19 cellular contexts compared by ENCODE assay signal in genomic region chr4:74166823-74167222, GRCh38. TPM values are rescaled to one million over a fixed set of nuclear protein-coding genes. Genes with fewer than 3 reads are reported as not detected.
A peak's percentile ranks its signal among the peaks of the same experiment; 100 is the strongest.
DNase-seq lines count a peak whose midpoint lies in the region; ATAC-seq and TF ChIP-seq lines count a peak whose summit lies in the region.
"Had no signal": no experiment of that assay in that cellular context is flagged by ENCODE, and none has a peak within 500 bp of the region (broad histone marks: within the 10 kb centered on the region; RNA-seq: fewer than 3 reads in every experiment).

No MANE protein-coding gene starts in this region.

- no peak overlapping the region for H2BK12ac ChIP-seq in mesenchymal stem cell (ENCODE audit: low read length in 2 of 2)

- no peaks in the 10 kb centered on the region for H3K27me3 ChIP-seq in mesenchymal stem cell (ENCODE audit: control insufficient read depth in 1 of 2, insufficient read depth in 1 of 2, low read length in 2 of 2)

- no peaks in the 10 kb centered on the region for H3K9me3 ChIP-seq in mesenchymal stem cell (ENCODE audit: control insufficient read depth, low read length)
- H3K9me3 ChIP-seq: Caco-2, HAP-1 had no signal

- H3K27ac ChIP-seq in mesenchymal stem cell (ENCODE audit: low read length, poor library complexity, severe bottlenecking): no peak overlapping the region
- H3K27ac ChIP-seq: 22Rv1, C4-2B had no signal

- CTCF ChIA-PET in Calu3 (lab: Charles Lee): no interaction called here

- peaks cover 17% of the 10 kb centered on the region for H3K79me1 ChIP-seq in mesenchymal stem cell (replicated peaks; ENCODE audit: low read length, poor library complexity, severe bottlenecking)

- H4K91ac ChIP-seq in mesenchymal stem cell (ENCODE audit: low read length): peak overlapping the region; percentile 44

- H2AFZ ChIP-seq in mesenchymal stem cell (ENCODE audit: low read depth, low read length): no peak overlapping the region

- no peak for ATAC-seq in GM21423 (IDR thresholded peaks at IDR 0.05; ENCODE audit: unreplicated experiment)

- no peak overlapping the region for H4K8ac ChIP-seq in mesenchymal stem cell (ENCODE audit: low read length)

- H3K9me3 Mint-ChIP-seq in Calu3 (ENCODE audit: low read depth, unreplicated experiment): no peaks in the 10 kb centered on the region

- DNase-seq in NCI-H82 (lab: John Stamatoyannopoulos, UW): peak; percentile 34
- no peak for DNase-seq in NCI-H82 treated with DMSO at 0.1 percent for 48 hours (lab: John Stamatoyannopoulos, UW; ENCODE audit: unreplicated experiment)
- DNase-seq in Calu3: no peak
- DNase-seq in UCSD-AML1 (lab: John Stamatoyannopoulos, UW; ENCODE audit: unreplicated experiment): peak; percentile 9
- DNase-seq in mesenchymal stem cell: no peak
- no peak for DNase-seq in COLO829 (ENCODE audit: low spot score)
- no peak for DNase-seq in COR-L47 (lab: John Stamatoyannopoulos, UW)
- DNase-seq: Caco-2, DMS153, EL, NCI-H1105 treated with DMSO at 0.1 percent for 48 hours, NCI-H1694, NCI-H2081 treated with DMSO at 0.1 percent for 48 hours, NCI-H774, RPMI8226 had no signal

- TF ChIP-seq CTCF in Calu3 (IDR thresholded peaks at IDR 0.05; ENCODE audit: unreplicated experiment): no peak

- H2BK5ac ChIP-seq in mesenchymal stem cell (ENCODE audit: low read depth, low read length, poor library complexity, severe bottlenecking): no peak overlapping the region

- no peak overlapping the region for H2AK5ac ChIP-seq in mesenchymal stem cell (ENCODE audit: low read length, severe bottlenecking)

- H3K36me3 Mint-ChIP-seq in Calu3 (ENCODE audit: insufficient read depth, unreplicated experiment): peaks cover 11% of the 10 kb centered on the region

- H3K36me3 ChIP-seq in mesenchymal stem cell (ENCODE audit: control insufficient read depth in 1 of 2, insufficient read depth in 2 of 2, low read depth in 1 of 2, low read length in 2 of 2): peaks cover 6 to 15% of the 10 kb centered on the region in 2 experiments

- H3K18ac ChIP-seq in mesenchymal stem cell (ENCODE audit: low read depth in 1 of 2, low read length in 2 of 2): no peak overlapping the region

- no TSS peak for BruUV-seq in Calu3 (replicated peaks; lab: Mats Ljungman, UMichigan)

- peak overlapping the region; percentile 62 for H3K27ac Mint-ChIP-seq in Calu3 (ENCODE audit: unreplicated experiment)

- H3K23ac ChIP-seq in mesenchymal stem cell (ENCODE audit: low read length in 2 of 2): no peak overlapping the region

- H3K4ac ChIP-seq in mesenchymal stem cell (ENCODE audit: low read depth in 1 of 2, low read length in 2 of 2): no peak overlapping the region

- H3K4me2 ChIP-seq in mesenchymal stem cell (ENCODE audit: low read length, poor library complexity, severe bottlenecking): no peak overlapping the region

- WGBS in mesenchymal stem cell: 100% methylated on average over 1 of the region's 1 CpG

- H2BK15ac ChIP-seq in mesenchymal stem cell (ENCODE audit: low read depth, poor library complexity, severe bottlenecking): no peak overlapping the region

- intact Hi-C loops in Calu3 (cut with micrococcal nuclease; ENCODE audit: unreplicated experiment): no loop called here

- H3K4me3 ChIP-seq in mesenchymal stem cell (ENCODE audit: insufficient read depth in 1 of 2, low read depth in 1 of 2, low read length in 2 of 2): no peak overlapping the region
- H3K4me3 ChIP-seq: HAP-1 had no signal

- no peak overlapping the region for H3K9ac ChIP-seq in mesenchymal stem cell (ENCODE audit: low read length)

- H3K14ac ChIP-seq in mesenchymal stem cell (ENCODE audit: low read length in 2 of 2): no peak overlapping the region

- H2BK120ac ChIP-seq in mesenchymal stem cell (ENCODE audit: low read depth, low read length): no peak overlapping the region

- H3K4me3 Mint-ChIP-seq in Calu3 (ENCODE audit: low read depth, unreplicated experiment): no peak overlapping the region

- H3K4me1 ChIP-seq in mesenchymal stem cell (ENCODE audit: control insufficient read depth, insufficient read depth, low read depth, low read length): no peaks in the 10 kb centered on the region
- H3K4me1 ChIP-seq: Caco-2 had no signal

- no peaks in the 10 kb centered on the region for H3K27me3 Mint-ChIP-seq in Calu3 (ENCODE audit: unreplicated experiment)

- peaks cover 24% of the 10 kb centered on the region for H3K4me1 Mint-ChIP-seq in Calu3 (ENCODE audit: low read depth, unreplicated experiment)

RNA-seq across cellular contexts. Expression of gene MTHFD2L, which starts 8.9 kb away (rescaled TPM):
- 21.8 and 24.1 TPM in 2 replicates for total RNA-seq in Calu3 (2022)
- polyA plus RNA-seq in mesenchymal stem cell (2013, experiment 1 of 2): 6.0 TPM
- polyA plus RNA-seq in mesenchymal stem cell (2013, experiment 2 of 2): 6.5 TPM

Comparison
In these comparisons a context has a peak if more than half of its experiments do, and no peak if none do; other contexts are left out.
1. DNase-seq: peak in NCI-H82 (single experiment) and UCSD-AML1 (single experiment); none in NCI-H82 treated with DMSO at 0.1 percent for 48 hours (single experiment), Calu3 (single experiment), mesenchymal stem cell (single experiment), COLO829 (single experiment) and COR-L47 (single experiment).